14 cellular contexts compared by ENCODE assay signal in genomic region chr9:134625361-134626140, GRCh38. TPM values are rescaled to one million over a fixed set of nuclear protein-coding genes. Genes with fewer than 3 reads are reported as not detected.
DNase-seq lines count a peak whose midpoint lies in the region; ATAC-seq and TF ChIP-seq lines count a peak whose summit lies in the region.
"Had no signal": no experiment of that assay in that cellular context is flagged by ENCODE, and none has a peak within 500 bp of the region (broad histone marks: within the 10 kb centered on the region; RNA-seq: fewer than 3 reads in every experiment).

No MANE protein-coding gene starts in this region.

- CTCF ChIA-PET in IMR-90 (lab: Yijun Ruan, JAX): no interaction called here
- CTCF ChIA-PET in GM10248 (lab: Yijun Ruan, JAX): no interaction called here

- H2AK5ac ChIP-seq in IMR-90 (ENCODE audit: low read depth, low read length) (peak overlapping the region; percentile 69), neuronal stem cell (ENCODE audit: low read depth, low read length) (no peak overlapping the region)

- peak overlapping the region; percentile 66 for H3K4ac ChIP-seq in IMR-90 (ENCODE audit: low read depth, low read length)
- H3K4ac ChIP-seq in neuronal stem cell (ENCODE audit: low read length): no peak overlapping the region

- H3K14ac ChIP-seq in IMR-90 (replicated peaks; ENCODE audit: low read depth, low read length) (peak overlapping the region; percentile 27), neuronal stem cell (ENCODE audit: low read length) (no peak overlapping the region)

- peak overlapping the region; percentile 72 for H4K91ac ChIP-seq in IMR-90 (ENCODE audit: insufficient read depth, low read depth, low read length)
- no peak overlapping the region for H4K91ac ChIP-seq in neuronal stem cell (ENCODE audit: low read depth, low read length, poor library complexity)

- H3K27me3 ChIP-seq in BLaER1: no peaks in the 10 kb centered on the region
- no peaks in the 10 kb centered on the region for H3K27me3 ChIP-seq in IMR-90 (ENCODE audit: control insufficient read depth, insufficient read depth, low read length)
- H3K27me3 ChIP-seq in neuronal stem cell (ENCODE audit: control insufficient read depth in 3 of 3, insufficient read depth in 3 of 3, low read depth in 1 of 3, low read length in 3 of 3): peaks cover 0 to 4% (median 0%) of the 10 kb centered on the region in 3 experiments

- peak overlapping the region; percentile 32 to 95 for H4K8ac ChIP-seq in IMR-90 (ENCODE audit: low read depth in 2 of 2, low read length in 2 of 2)
- no peak overlapping the region for H4K8ac ChIP-seq in neuronal stem cell (ENCODE audit: low read depth, low read length)

- peak overlapping the region; percentile 11; the same call in 2 of the 3 replicates for H2BK15ac ChIP-seq in IMR-90 (ENCODE audit: low read depth, low read length)
- no peak overlapping the region for H2BK15ac ChIP-seq in neuronal stem cell (ENCODE audit: low read length)

- no TSS peak for BruUV-seq in IMR-90 (replicated peaks; lab: Mats Ljungman, UMichigan)

- H3K9ac ChIP-seq in BLaER1: peak overlapping the region; percentile 50; the same call in 1 of the 2 replicates
- peak overlapping the region; percentile 4; the same call in 1 of the 2 replicates for H3K9ac ChIP-seq in IMR-90 (ENCODE audit: low read depth, low read length)
- no peak overlapping the region for H3K9ac ChIP-seq in neuronal stem cell (ENCODE audit: low read depth, low read length, poor library complexity)

- peak overlapping the region; percentile 75 for H2AFZ ChIP-seq in IMR-90 (replicated peaks; ENCODE audit: low read length, poor library complexity)
- no peak overlapping the region for H2AFZ ChIP-seq in neuronal stem cell (ENCODE audit: low read length)

- in situ Hi-C loops in IMR-90 (cut with MboI; ENCODE audit: low sequenced_read_pairs): no loop called here

- H3K27ac ChIP-seq in BLaER1 (peak overlapping the region; percentile 74), IMR-90 (ENCODE audit: insufficient read depth, low read length) (peak overlapping the region; percentile 55), neuronal stem cell (replicated peaks; ENCODE audit: low read length) (no peak overlapping the region)

- H2BK5ac ChIP-seq in IMR-90 (ENCODE audit: low read depth, low read length, poor library complexity, severe bottlenecking) (peak overlapping the region; percentile 80), neuronal stem cell (ENCODE audit: low read length) (no peak overlapping the region)

- H2BK20ac ChIP-seq in IMR-90 (ENCODE audit: low read depth, low read length): peak overlapping the region; percentile 78

- peaks cover 0 to 11% of the 10 kb centered on the region in 2 experiments; a peak in 1 of 4 replicates for H3K79me1 ChIP-seq in IMR-90 (ENCODE audit: low read depth in 1 of 2, low read length in 2 of 2)
- H3K79me1 ChIP-seq in neuronal stem cell (ENCODE audit: low read depth, low read length): no peaks in the 10 kb centered on the region

- no peak for TF ChIP-seq RAD21 in IMR-90 (IDR thresholded peaks at IDR 0.05; ENCODE audit: low read length)

- TF ChIP-seq CTCF in IMR-90 (conservative IDR thresholded peaks at IDR 0.05; ENCODE audit: low read depth, low read length) (no peak), GM10248 (IDR thresholded peaks at IDR 0.05; ENCODE audit: control extremely low read depth, extremely low read depth, low read depth, missing control alignments) (no peak)

- dilution Hi-C loops in IMR-90 (cut with HindIII; ENCODE audit: low sequenced_read_pairs, unreplicated experiment): no loop called here

- intact Hi-C loops in IMR-90 (cut with micrococcal nuclease): loop anchor here (2.0 kb wide), 1 partner anchor 23 kb away; no protein-coding TSS in a partner anchor

- peak overlapping the region; percentile 24 for H2BK12ac ChIP-seq in neuronal stem cell (ENCODE audit: low read length)

- H4K5ac ChIP-seq in IMR-90 (ENCODE audit: low read depth, low read length): peak overlapping the region; percentile 61

- H3K23ac ChIP-seq in IMR-90 (ENCODE audit: low read depth, low read length) (peak overlapping the region; percentile 65), neuronal stem cell (ENCODE audit: low read depth, low read length, poor library complexity) (no peak overlapping the region)

- H3K56ac ChIP-seq in IMR-90 (ENCODE audit: extremely low read depth, insufficient read depth, low read length): peak overlapping the region; percentile 35; the same call in 1 of the 2 replicates

- H3K18ac ChIP-seq in IMR-90 (ENCODE audit: low read depth, low read length) (peak overlapping the region; percentile 62), neuronal stem cell (ENCODE audit: low read length) (no peak overlapping the region)

- peaks cover 75% of the 10 kb centered on the region for H3K4me1 ChIP-seq in BLaER1
- peaks cover 27% of the 10 kb centered on the region for H3K4me1 ChIP-seq in IMR-90 (ENCODE audit: control insufficient read depth, insufficient read depth, low read length)
- H3K4me1 ChIP-seq in neuronal stem cell (ENCODE audit: control insufficient read depth in 2 of 2, insufficient read depth in 1 of 2, low read depth in 1 of 2, low read length in 2 of 2): peaks cover 0 to 13% of the 10 kb centered on the region in 2 donors

- no peak overlapping the region for H3K4me3 ChIP-seq in BLaER1
- no peak overlapping the region for H3K4me3 ChIP-seq in IMR-90 (ENCODE audit: insufficient read depth, low read depth, low read length)
- no peak overlapping the region for H3K4me3 ChIP-seq in neuronal stem cell (ENCODE audit: low read length in 2 of 2)

- H3K9me3 ChIP-seq in BLaER1 (no peaks in the 10 kb centered on the region), IMR-90 (ENCODE audit: control insufficient read depth, insufficient read depth, low read length) (no peaks in the 10 kb centered on the region), neuronal stem cell (replicated peaks in 1 of 2; ENCODE audit: control insufficient read depth in 2 of 2, insufficient read depth in 1 of 2, low read depth in 1 of 2, low read length in 2 of 2) (no peaks in the 10 kb centered on the region)

- no peak for TF ChIP-seq POLR2A in IMR-90 (IDR thresholded peaks at IDR 0.05; ENCODE audit: low read depth, low read length)

- peak overlapping the region; percentile 82 for H2BK120ac ChIP-seq in IMR-90 (ENCODE audit: low read depth, low read length)
- no peak overlapping the region for H2BK120ac ChIP-seq in neuronal stem cell (ENCODE audit: low read depth, low read length)

- H4K20me1 ChIP-seq in BLaER1: no peaks in the 10 kb centered on the region
- H4K20me1 ChIP-seq in IMR-90 (ENCODE audit: insufficient read depth, low read length): no peaks in the 10 kb centered on the region

- H3K36me3 ChIP-seq in BLaER1 (no peaks in the 10 kb centered on the region), IMR-90 (ENCODE audit: control insufficient read depth, insufficient read depth, low read length) (no peaks in the 10 kb centered on the region), neuronal stem cell (replicated peaks in 1 of 2; ENCODE audit: control insufficient read depth in 2 of 2, insufficient read depth in 2 of 2, low read length in 2 of 2) (no peaks in the 10 kb centered on the region)

- peak overlapping the region; percentile 29 for H2AK9ac ChIP-seq in IMR-90 (replicated peaks; ENCODE audit: low read depth, low read length, poor library complexity)

- peak; percentile 50 for DNase-seq in IMR-90
- peak; percentile 48 for DNase-seq in dermis blood vessel endothelial cell
- no peak for DNase-seq in neuronal stem cell (ENCODE audit: low spot score)
- no peak for DNase-seq in GM10248 (ENCODE audit: extremely low spot score)
- DNase-seq in NCI-H774 (lab: John Stamatoyannopoulos, UW): no peak
- no peak for DNase-seq in occipital lobe (lab: John Stamatoyannopoulos, UW)
- DNase-seq: CD4-positive, alpha-beta memory T cell; cerebellar nuclear complex; NCI-H1417; stimulated activated CD4-positive, alpha-beta T cell treated with anti-CD3 and anti-CD28 coated beads, Interleukin-2, amount 100 ng/mL, for 24 hours had no signal

- POLR2A ChIA-PET in IMR-90 (lab: Charles Lee; ENCODE audit: unreplicated experiment) (no interaction called here), GM10248 (lab: Yijun Ruan, JAX) (no interaction called here)

- peak overlapping the region; percentile 85 for H3K4me2 ChIP-seq in BLaER1
- 0 out of 2 replicates have a peak overlapping the region, but pooled peaks have one; percentile 0 for H3K4me2 ChIP-seq in IMR-90 (ENCODE audit: low read depth, low read length)
- H3K4me2 ChIP-seq in neuronal stem cell (ENCODE audit: insufficient read depth, low read length, poor library complexity, severe bottlenecking): no peak overlapping the region

- peaks cover 21% of the 10 kb centered on the region for H3K9me1 ChIP-seq in IMR-90 (ENCODE audit: insufficient read depth, low read length)

- ATAC-seq in IMR-90 (ENCODE audit: low read depth) (0 out of 2 replicates have a peak, but pooled peaks have one; percentile 4), GM19455 (IDR thresholded peaks at IDR 0.05; ENCODE audit: unreplicated experiment) (no peak)
- ATAC-seq: activated CD4-positive, CD25-positive, alpha-beta regulatory T cell treated with anti-CD3 and anti-CD28 coated beads, Interleukin-2, amount 50 U/mL, for 24 hours had no signal

- WGBS in IMR-90 (ENCODE audit: extremely low coverage in 2 of 2, insufficient read length in 1 of 2), 2 experiments: 91% methylated on average over 16 of the region's 22 CpGs; no CpG with 5 or more reads in 1 of the 2 experiments
- no CpG with 5 or more reads among the region's 22 CpGs for WGBS in neuronal stem cell (ENCODE audit: extremely low coverage in 2 of 2, insufficient read length in 2 of 2, insufficient replicate concordance in 1 of 2), 2 donors

TF ChIP-seq in IMR-90, 13 proteins besides CTCF, POLR2A, EP300 and RAD21:
- TF ChIP-seq MAZ (IDR thresholded peaks at IDR 0.05; ENCODE audit: borderline replicate concordance, low read depth, low read length) (no peak), USF2 (IDR thresholded peaks at IDR 0.05; ENCODE audit: low read depth, low read length) (peak; percentile 75), RFX5 (IDR thresholded peaks at IDR 0.05; ENCODE audit: low read depth, low read length) (no peak)

RNA-seq across cellular contexts. Expression of gene COL5A1, which starts 16.1 kb away (rescaled TPM):
- total RNA-seq in IMR-90 (2012; rRNA removed): 19.2 and 21.1 TPM in 2 replicates
- 154 and 173 TPM in 2 replicates for polyA plus RNA-seq in IMR-90 (2012; rRNA removed)
- 95.5 and 194 TPM in 2 replicates for polyA plus RNA-seq in IMR-90 (2012; cell fraction: cytosol; rRNA removed)
- polyA plus RNA-seq in IMR-90 (2012; cell fraction: nucleus; rRNA removed; ENCODE audit: low replicate concordance): 391 and 419 TPM in 2 replicates
- 8.0 and 9.5 TPM in 2 replicates for total RNA-seq in dermis blood vessel endothelial cell
- 10.1 TPM for polyA plus RNA-seq in neuronal stem cell (2013, experiment 1 of 2)
- polyA plus RNA-seq in neuronal stem cell (2013, experiment 2 of 2): 10.2 TPM
- total RNA-seq in occipital lobe: 4.5 TPM
- total RNA-seq: SK-MEL-5 had no signal

Comparison
In these comparisons a context has a peak if more than half of its experiments do, and no peak if none do; other contexts are left out.
1. DNase-seq: peak in IMR-90 (single experiment) and dermis blood vessel endothelial cell (single experiment); none in neuronal stem cell (single experiment), GM10248 (single experiment), NCI-H774 (single experiment) and occipital lobe (single experiment).